In genomic region chr3:185216587-185216918, GRCh38 we compare ENCODE assay signal across 11 cellular contexts. TPM values are rescaled to one million over a fixed set of nuclear protein-coding genes. Genes with fewer than 3 reads are reported as not detected.
A peak's percentile ranks its signal among the peaks of the same experiment; 100 is the strongest.
DNase-seq lines count a peak whose midpoint lies in the region; ATAC-seq, FAIRE-seq and TF ChIP-seq lines count a peak whose summit lies in the region.
"Had no signal": no experiment of that assay in that cellular context is flagged by ENCODE, and none has a peak within 500 bp of the region (broad histone marks: within the 10 kb centered on the region; RNA-seq: fewer than 3 reads in every experiment).

No MANE protein-coding gene starts in this region.

- H3K4me3 ChIP-seq in HEK293 (ENCODE audit: low read depth, low read length) = no peak overlapping the region
- peak overlapping the region; percentile 45 for H3K4me3 ChIP-seq in astrocyte (ENCODE audit: insufficient read depth, low read depth, low read length)
- H3K4me3 ChIP-seq in Peyer's patch = no peak overlapping the region

- H3K9ac ChIP-seq in astrocyte (ENCODE audit: low read length) = peak overlapping the region; percentile 75

- CTCF ChIA-PET in HEK293 (lab: Yijun Ruan, JAX) = interaction anchor here (0.7 to 2.4 kb wide), 6 partner anchors 8 to 188 kb away, joined by 3 to 13 read pairs (median 4); no protein-coding TSS in a partner anchor

- H3K4me1 ChIP-seq in HEK293 (ENCODE audit: control insufficient read depth, insufficient read depth, low read length) (no peaks in the 10 kb centered on the region), astrocyte (ENCODE audit: insufficient read depth, low read length) (peaks cover 9% of the 10 kb centered on the region), Peyer's patch (no peaks in the 10 kb centered on the region)

- H4K20me1 ChIP-seq in astrocyte (ENCODE audit: insufficient read depth, low read length) = no peaks in the 10 kb centered on the region

- H3K27me3 Mint-ChIP-seq in astrocyte (ENCODE audit: low read depth, unreplicated experiment) = no peaks in the 10 kb centered on the region
- H3K27me3 Mint-ChIP-seq in activated naive CD8-positive, alpha-beta T cell treated with anti-CD3 and anti-CD28 coated beads for 36 hours = no peaks in the 10 kb centered on the region

- no peaks in the 10 kb centered on the region for H3K36me3 ChIP-seq in HEK293 (ENCODE audit: control insufficient read depth in 2 of 2, insufficient read depth in 1 of 2, low read length in 2 of 2)
- H3K36me3 ChIP-seq in astrocyte (ENCODE audit: insufficient read depth, low read length) = no peaks in the 10 kb centered on the region
- no peaks in the 10 kb centered on the region for H3K36me3 ChIP-seq in Peyer's patch
- H3K36me3 ChIP-seq: neutrophil had no signal

- DNase-seq in astrocyte (ENCODE audit: low read depth) = peak; percentile 38
- DNase-seq in iPS-NIHi11 (ENCODE audit: low spot score) = peak; percentile 27
- DNase-seq in sciatic nerve (ENCODE audit: low spot score) = no peak
- DNase-seq in CD1c-positive myeloid dendritic cell (ENCODE audit: extremely low spot score) = no peak
- no peak for DNase-seq in Peyer's patch
- DNase-seq in activated naive CD8-positive, alpha-beta T cell treated with anti-CD3 and anti-CD28 coated beads for 36 hours = no peak
- DNase-seq: stimulated activated CD8-positive, alpha-beta memory T cell treated with anti-CD3 and anti-CD28 coated beads, Interleukin-4, amount 100 ng/mL, for 48 hours had no signal

- no peaks in the 10 kb centered on the region for H3K36me3 Mint-ChIP-seq in astrocyte (ENCODE audit: low read depth, unreplicated experiment)
- no peaks in the 10 kb centered on the region for H3K36me3 Mint-ChIP-seq in activated naive CD8-positive, alpha-beta T cell treated with anti-CD3 and anti-CD28 coated beads for 36 hours

- H3K9me3 ChIP-seq in HEK293 (ENCODE audit: control insufficient read depth, insufficient read depth, low read depth, low read length) (no peaks in the 10 kb centered on the region), astrocyte (ENCODE audit: insufficient read depth, low read depth, low read length) (no peaks in the 10 kb centered on the region), Peyer's patch (no peaks in the 10 kb centered on the region)
- H3K9me3 ChIP-seq: neutrophil had no signal

- no peak overlapping the region for H3K27ac ChIP-seq in HEK293 (ENCODE audit: extremely low read depth, low read depth, low read length)
- H3K27ac ChIP-seq in astrocyte (ENCODE audit: low read depth, low read length) = peak overlapping the region; percentile 34
- peak overlapping the region in 1 of 4 donors; percentile 20 for H3K27ac ChIP-seq in Peyer's patch
- H3K27ac ChIP-seq: neutrophil had no signal

- no peak for FAIRE-seq in astrocyte (lab: Jason Lieb, UNC)
- FAIRE-seq: HTR-8/SVneo had no signal

- intact Hi-C loops in sciatic nerve (cut with DNase I) = no loop called here

- H3K4me3 Mint-ChIP-seq in astrocyte (ENCODE audit: unreplicated experiment) = peak overlapping the region; percentile 41
- no peak overlapping the region for H3K4me3 Mint-ChIP-seq in activated naive CD8-positive, alpha-beta T cell treated with anti-CD3 and anti-CD28 coated beads for 36 hours

- H3K4me2 ChIP-seq in astrocyte (ENCODE audit: low read length) = peak overlapping the region; percentile 88

- TF ChIP-seq CTCF in HEK293 (tag by site-specific recombination; IDR thresholded peaks at IDR 0.05) (no peak), astrocyte (IDR thresholded peaks at IDR 0.05; ENCODE audit: insufficient read depth, low read depth, low read length) (no peak), Peyer's patch (IDR thresholded peaks at IDR 0.05) (no peak)

- H3K4me1 Mint-ChIP-seq in astrocyte (ENCODE audit: low read depth, unreplicated experiment) = peaks cover 8% of the 10 kb centered on the region
- H3K4me1 Mint-ChIP-seq in activated naive CD8-positive, alpha-beta T cell treated with anti-CD3 and anti-CD28 coated beads for 36 hours = no peaks in the 10 kb centered on the region

- POLR2A ChIA-PET in HEK293 (lab: Yijun Ruan, JAX) = no interaction called here

- H3K27me3 ChIP-seq in astrocyte (ENCODE audit: insufficient read depth, low read length) = no peaks in the 10 kb centered on the region
- H3K27me3 ChIP-seq in Peyer's patch = no peaks in the 10 kb centered on the region
- H3K27me3 ChIP-seq: neutrophil had no signal

- no peak for TF ChIP-seq POLR2A in Peyer's patch (IDR thresholded peaks at IDR 0.05)

- peak overlapping the region; percentile 51 for H3K27ac Mint-ChIP-seq in astrocyte (ENCODE audit: unreplicated experiment)
- H3K27ac Mint-ChIP-seq in activated naive CD8-positive, alpha-beta T cell treated with anti-CD3 and anti-CD28 coated beads for 36 hours = no peak overlapping the region

- H3K9me3 Mint-ChIP-seq in astrocyte (ENCODE audit: unreplicated experiment) = no peaks in the 10 kb centered on the region
- no peaks in the 10 kb centered on the region for H3K9me3 Mint-ChIP-seq in activated naive CD8-positive, alpha-beta T cell treated with anti-CD3 and anti-CD28 coated beads for 36 hours

- ATAC-seq in sciatic nerve = peak; percentile 57
- no peak for ATAC-seq in GM18498 (IDR thresholded peaks at IDR 0.05; ENCODE audit: unreplicated experiment)

- no peaks in the 10 kb centered on the region for H3K79me2 ChIP-seq in astrocyte (ENCODE audit: insufficient read depth, low read length)

- H2AFZ ChIP-seq in astrocyte (ENCODE audit: low read depth, low read length) = peak overlapping the region; percentile 81

TF ChIP-seq in HEK293, 187 proteins besides CTCF, POLR2A, EP300 and RAD21:
- TF ChIP-seq FEZF1 (tag by site-specific recombination; IDR thresholded peaks at IDR 0.05) = peak; percentile 67
- TF ChIP-seq ZNF488 (tag by site-specific recombination; IDR thresholded peaks at IDR 0.05) = no peak
- TF ChIP-seq ZNF335 (tag by site-specific recombination; conservative IDR thresholded peaks at IDR 0.05) = 0 out of 2 replicates have a peak, but pooled peaks have one; percentile 31
- TF ChIP-seq GLIS1 (tag by site-specific recombination; IDR thresholded peaks at IDR 0.05) = peak; percentile 19; the same call in 1 of the 2 replicates
- TF ChIP-seq ZNF362 (tag by site-specific recombination; IDR thresholded peaks at IDR 0.05) = 0 out of 2 replicates have a peak, but pooled peaks have one; percentile 11
- no peak for TF ChIP-seq ZNF521 (tag by site-specific recombination; IDR thresholded peaks at IDR 0.05)

RNA-seq across cellular contexts. Expression of gene EHHADH, which starts 37.3 kb away (rescaled TPM):
- total RNA-seq in astrocyte = 4.4 and 4.7 TPM in 2 replicates
- 6.2 TPM for total RNA-seq in sciatic nerve
- 10 to 100 TPM; 15.7 to 31.5 (median 21.1) TPM for total RNA-seq in Peyer's patch
- total RNA-seq in activated naive CD8-positive, alpha-beta T cell treated with anti-CD3 and anti-CD28 coated beads for 36 hours = 1 to 10 TPM; 5.4 to 6.1 TPM

Comparison
In these comparisons a context has a peak if more than half of its experiments do, and no peak if none do; other contexts are left out.
1. DNase-seq: peak in astrocyte (single experiment) and iPS-NIHi11 (single experiment); none in sciatic nerve (single experiment), CD1c-positive myeloid dendritic cell (single experiment), Peyer's patch (0 of 3) and activated naive CD8-positive, alpha-beta T cell treated with anti-CD3 and anti-CD28 coated beads for 36 hours (single experiment).